In the genomic region with DNA sequence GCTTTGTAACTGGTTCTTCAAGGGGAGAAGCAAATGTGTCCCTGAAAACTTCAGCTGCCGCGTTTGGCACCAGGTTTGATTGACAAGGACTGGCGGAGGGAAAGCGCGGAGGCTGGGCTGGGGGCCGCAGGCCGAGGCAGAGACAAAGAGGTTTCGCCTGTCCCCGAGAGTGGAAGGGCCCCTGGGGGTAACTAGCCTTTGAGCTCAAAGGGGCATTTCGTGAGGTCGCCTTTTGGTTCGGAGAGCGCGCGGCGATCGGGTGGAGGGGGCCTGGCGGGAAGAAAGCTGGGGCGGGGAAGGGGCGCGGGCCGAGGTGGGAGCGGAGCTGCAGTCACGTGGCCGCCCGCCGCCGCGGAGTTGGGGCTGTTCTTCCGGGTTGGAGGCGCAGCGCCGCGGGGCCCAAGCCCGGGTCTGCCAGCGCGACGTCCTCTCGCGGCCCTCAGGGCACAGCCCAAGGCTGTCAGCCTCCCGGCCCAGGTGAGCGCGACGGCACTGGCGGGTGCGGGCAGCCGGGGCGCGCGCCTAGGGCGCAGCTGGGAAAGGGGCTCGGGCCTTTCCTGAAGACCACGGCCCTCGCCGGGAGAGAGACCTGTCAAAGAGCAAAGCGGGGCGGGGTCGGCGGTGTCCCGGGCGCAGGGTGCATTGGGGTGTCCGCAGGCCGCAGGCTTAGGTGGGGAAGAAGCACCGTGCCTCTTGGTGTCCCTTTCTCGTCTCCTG, we compare ENCODE assay signal across 8 cellular contexts. TPM values are rescaled to one million over a fixed set of nuclear protein-coding genes. Genes with fewer than 3 reads are reported as not detected.
DNase-seq lines count a peak whose midpoint lies in the region; ATAC-seq and TF ChIP-seq lines count a peak whose summit lies in the region.

A gene (plus strand): TSS at position 363 of the 717 bp plus-strand sequence. CDS start 6,016 bp downstream, outside the sequence.

- intact Hi-C loops in right cardiac atrium (cut with DNase I) = loop anchor here in 3 of 4 donors (5.0 to 10.0 kb wide), 3 partner anchors 46 to 51 kb away; a partner anchor contains a TSS
- intact Hi-C loops in aorta (cut with DNase I) = loop anchor here (2.0 to 5.0 kb wide), 2 partner anchors 46 to 291 kb away; a partner anchor contains a TSS

- TF ChIP-seq CTCF in HFFc6 (IDR thresholded peaks at IDR 0.05) (no peak), NB4 (IDR thresholded peaks at IDR 0.05; ENCODE audit: low read depth, low read length) (no peak)

- peaks cover 30% of the 10 kb centered on the region for H3K4me1 Mint-ChIP-seq in HFFc6 (ENCODE audit: low read depth)
- peaks cover 25% of the 10 kb centered on the region for H3K4me1 Mint-ChIP-seq in T-helper 1 cell treated with Interleukin-12 subunit alpha and Interleukin-12 subunit beta and Interleukin-4 antibody, amounts not matched to agents 30 μg/mL and 1 μg/mL, for 36 hours (ENCODE audit: low read depth)

- peak; percentile 72 for TF ChIP-seq POLR2A in GM10847 (IDR thresholded peaks at IDR 0.05; ENCODE audit: extremely low read depth, insufficient read length)
- peak; percentile 47 for TF ChIP-seq POLR2A in NB4 (IDR thresholded peaks at IDR 0.05; ENCODE audit: extremely low read depth, insufficient read length)

- peak; percentile 91 for ATAC-seq in right cardiac atrium
- peak; percentile 94 for ATAC-seq in aorta (ENCODE audit: low FRiP score)

- H3K4me3 ChIP-seq in NB4 (ENCODE audit: low read depth, low read length) (peak within 1 kb of the TSS; percentile 75), right cardiac atrium (ENCODE audit: low read length) (peak within 1 kb of the TSS; percentile 68), rectal smooth muscle tissue (ENCODE audit: low read length) (peak within 1 kb of the TSS; percentile 82), aorta (ENCODE audit: low read length in 2 of 2) (peak within 1 kb of the TSS; percentile 51 to 66)

- WGBS in right cardiac atrium = under 1% methylated on average over 65 of the region's 65 CpGs
- WGBS in aorta, 2 donors = 0 to 1% methylated on average over 64 to 65 of the region's 65 CpGs

- DNase-seq in HFFc6 (peak; percentile 20), NB4 (ENCODE audit: low read depth) (peak; percentile 88), amygdala (lab: John Stamatoyannopoulos, UW) (peak in 53 of 56 donors; percentile 20 to 86 (median 63)), right cardiac atrium (peak; percentile 81 to 93 (median 93)), aorta (peak; percentile 87 to 94)

- H3K9me3 ChIP-seq in right cardiac atrium (ENCODE audit: control insufficient read depth, low read length) (no peaks in the 10 kb centered on the region), aorta (ENCODE audit: control insufficient read depth, low read length) (no peaks in the 10 kb centered on the region)

- H3K27me3 Mint-ChIP-seq in HFFc6 (ENCODE audit: insufficient read depth) = no peaks in the 10 kb centered on the region
- H3K27me3 Mint-ChIP-seq in T-helper 1 cell treated with Interleukin-12 subunit alpha and Interleukin-12 subunit beta and Interleukin-4 antibody, amounts not matched to agents 30 μg/mL and 1 μg/mL, for 36 hours (ENCODE audit: low read depth) = no peaks in the 10 kb centered on the region

- no peaks in the 10 kb centered on the region for H3K9me3 Mint-ChIP-seq in HFFc6
- H3K9me3 Mint-ChIP-seq in T-helper 1 cell treated with Interleukin-12 subunit alpha and Interleukin-12 subunit beta and Interleukin-4 antibody, amounts not matched to agents 30 μg/mL and 1 μg/mL, for 36 hours = no peaks in the 10 kb centered on the region

- peak within 1 kb of the TSS; percentile 91 for H3K4me3 Mint-ChIP-seq in HFFc6
- H3K4me3 Mint-ChIP-seq in T-helper 1 cell treated with Interleukin-12 subunit alpha and Interleukin-12 subunit beta and Interleukin-4 antibody, amounts not matched to agents 30 μg/mL and 1 μg/mL, for 36 hours = peak within 1 kb of the TSS; percentile 91

- peaks cover 19% of the 10 kb centered on the region for H3K36me3 Mint-ChIP-seq in HFFc6 (ENCODE audit: low read depth)
- H3K36me3 Mint-ChIP-seq in T-helper 1 cell treated with Interleukin-12 subunit alpha and Interleukin-12 subunit beta and Interleukin-4 antibody, amounts not matched to agents 30 μg/mL and 1 μg/mL, for 36 hours (ENCODE audit: low read depth) = peaks cover 25% of the 10 kb centered on the region

- H3K27ac Mint-ChIP-seq in HFFc6 = peak within 1 kb of the TSS; percentile 93
- H3K27ac Mint-ChIP-seq in T-helper 1 cell treated with Interleukin-12 subunit alpha and Interleukin-12 subunit beta and Interleukin-4 antibody, amounts not matched to agents 30 μg/mL and 1 μg/mL, for 36 hours = peak within 1 kb of the TSS; percentile 93

- peak within 1 kb of the TSS; percentile 75 for H3K9ac ChIP-seq in rectal smooth muscle tissue (ENCODE audit: low read length)

- H3K27ac ChIP-seq in right cardiac atrium (ENCODE audit: low read length) (peak within 1 kb of the TSS; percentile 90), rectal smooth muscle tissue (ENCODE audit: low read depth, low read length) (peak within 1 kb of the TSS; percentile 79), aorta (ENCODE audit: low read depth in 1 of 2, low read length in 2 of 2) (peak within 1 kb of the TSS; percentile 22 to 60)

- H3K27me3 ChIP-seq in right cardiac atrium (ENCODE audit: control insufficient read depth, insufficient read depth) (no peaks in the 10 kb centered on the region), rectal smooth muscle tissue (ENCODE audit: control insufficient read depth, insufficient read depth, low read length) (no peaks in the 10 kb centered on the region), aorta (ENCODE audit: control insufficient read depth in 1 of 2, insufficient read depth in 2 of 2, low read length in 1 of 2) (no peaks in the 10 kb centered on the region)

- H3K4me1 ChIP-seq in right cardiac atrium (ENCODE audit: control insufficient read depth, insufficient read depth, low read length) (no peaks in the 10 kb centered on the region), rectal smooth muscle tissue (ENCODE audit: control insufficient read depth, insufficient read depth, low read length) (peaks cover 10% of the 10 kb centered on the region), aorta (ENCODE audit: control insufficient read depth in 1 of 2, insufficient read depth in 2 of 2, low read length in 2 of 2) (peaks cover 0 to 5% of the 10 kb centered on the region in 2 donors)

- H3K36me3 ChIP-seq in rectal smooth muscle tissue (ENCODE audit: control insufficient read depth, insufficient read depth, low read length) = no peaks in the 10 kb centered on the region
- H3K36me3 ChIP-seq in aorta (ENCODE audit: control insufficient read depth in 1 of 2, insufficient read depth in 2 of 2, low read length in 1 of 2) = no peaks in the 10 kb centered on the region

RNA-seq across cellular contexts. Expression of the gene that starts here (rescaled TPM):
- total RNA-seq in HFFc6 (2021; fragmentation: NEBNext Ultra II Directional; extraction: Animal tissue kit (Norgen Biotek cat#: 25700)) = 10 to 100 TPM; 52.9 to 64.0 (median 59.6) TPM
- total RNA-seq in right cardiac atrium (100 to 1,000 TPM; 371 to 421 (median 408) TPM), aorta (10 to 100 TPM; 53.6 to 69.4 TPM)
- polyA plus RNA-seq in right cardiac atrium (174 TPM), aorta (10 to 100 TPM; 13.9 to 20.4 TPM)

Comparison
In these comparisons a context has a peak if more than half of its experiments do, and no peak if none do; other contexts are left out.
1. Peak in every context shown above with its lines: DNase-seq, ATAC-seq, H3K4me3 ChIP-seq and H3K27ac ChIP-seq.
2. RNA of the gene that starts here (total RNA-seq): 371 to 421 TPM in right cardiac atrium; 53.6 to 69.4 TPM in aorta and 52.9 to 64.0 TPM in HFFc6; every median in the first group is over 4 times any median in the second.
3. DNase-seq: peak in every context shown above with its lines; median percentile 93 in right cardiac atrium; 90 in aorta; 88 in NB4; 63 in amygdala; 20 in HFFc6.